Comparison of ENCODE assay signal across 1 cellular context in genomic region chr17:75904749-75905521, GRCh38.
TF ChIP-seq lines count a peak whose summit lies in the region.

Gene MRPL38 (minus strand): TSS chr17:75904884. CDS start chr17:75904875, 9 bp downstream.

TF ChIP-seq in SK-N-SH, 30 proteins besides CTCF, POLR2A, EP300 and RAD21 (continued from another document):
- TF ChIP-seq, protein P1, sequence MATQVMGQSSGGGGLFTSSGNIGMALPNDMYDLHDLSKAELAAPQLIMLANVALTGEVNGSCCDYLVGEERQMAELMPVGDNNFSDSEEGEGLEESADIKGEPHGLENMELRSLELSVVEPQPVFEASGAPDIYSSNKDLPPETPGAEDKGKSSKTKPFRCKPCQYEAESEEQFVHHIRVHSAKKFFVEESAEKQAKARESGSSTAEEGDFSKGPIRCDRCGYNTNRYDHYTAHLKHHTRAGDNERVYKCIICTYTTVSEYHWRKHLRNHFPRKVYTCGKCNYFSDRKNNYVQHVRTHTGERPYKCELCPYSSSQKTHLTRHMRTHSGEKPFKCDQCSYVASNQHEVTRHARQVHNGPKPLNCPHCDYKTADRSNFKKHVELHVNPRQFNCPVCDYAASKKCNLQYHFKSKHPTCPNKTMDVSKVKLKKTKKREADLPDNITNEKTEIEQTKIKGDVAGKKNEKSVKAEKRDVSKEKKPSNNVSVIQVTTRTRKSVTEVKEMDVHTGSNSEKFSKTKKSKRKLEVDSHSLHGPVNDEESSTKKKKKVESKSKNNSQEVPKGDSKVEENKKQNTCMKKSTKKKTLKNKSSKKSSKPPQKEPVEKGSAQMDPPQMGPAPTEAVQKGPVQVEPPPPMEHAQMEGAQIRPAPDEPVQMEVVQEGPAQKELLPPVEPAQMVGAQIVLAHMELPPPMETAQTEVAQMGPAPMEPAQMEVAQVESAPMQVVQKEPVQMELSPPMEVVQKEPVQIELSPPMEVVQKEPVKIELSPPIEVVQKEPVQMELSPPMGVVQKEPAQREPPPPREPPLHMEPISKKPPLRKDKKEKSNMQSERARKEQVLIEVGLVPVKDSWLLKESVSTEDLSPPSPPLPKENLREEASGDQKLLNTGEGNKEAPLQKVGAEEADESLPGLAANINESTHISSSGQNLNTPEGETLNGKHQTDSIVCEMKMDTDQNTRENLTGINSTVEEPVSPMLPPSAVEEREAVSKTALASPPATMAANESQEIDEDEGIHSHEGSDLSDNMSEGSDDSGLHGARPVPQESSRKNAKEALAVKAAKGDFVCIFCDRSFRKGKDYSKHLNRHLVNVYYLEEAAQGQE (IDR thresholded peaks at IDR 0.05; ENCODE audit: low read depth, low read length) = peak; percentile 53; the same call in 1 of the 2 replicates
- TF ChIP-seq RFX5 (IDR thresholded peaks at IDR 0.05; ENCODE audit: low read length) (peak; percentile 70; the same call in 1 of the 2 replicates), FOXJ3 (CRISPR knock-in tag; IDR thresholded peaks at IDR 0.05) (peak; percentile 62; the same call in 1 of the 2 replicates), GATA2 (CRISPR knock-in tag; IDR thresholded peaks at IDR 0.05) (no peak), EZH2phosphoT487 (IDR thresholded peaks at IDR 0.05; ENCODE audit: borderline replicate concordance, low read depth) (no peak), CHD2 (IDR thresholded peaks at IDR 0.05; ENCODE audit: low read length, partially characterized antibody) (peak; percentile 83), TEAD4 (IDR thresholded peaks at IDR 0.05; ENCODE audit: borderline replicate concordance, insufficient read depth) (0 out of 2 replicates have a peak, but pooled peaks have one; percentile 63), SIN3A (IDR thresholded peaks at IDR 0.05; ENCODE audit: borderline replicate concordance, low read depth, low read length) (peak; percentile 93), MAX (IDR thresholded peaks at IDR 0.05; ENCODE audit: low read depth) (peak; percentile 93), FOXM1 (IDR thresholded peaks at IDR 0.05; ENCODE audit: low read depth) (peak; percentile 50; the same call in 1 of the 2 replicates), SMC3 (IDR thresholded peaks at IDR 0.05; ENCODE audit: low read depth, low read length) (peak; percentile 91)
TF ChIP-seq in SK-N-SH: peak in this region for 20.
